ENCODE assay signal across 2 cellular contexts in the genomic region with DNA sequence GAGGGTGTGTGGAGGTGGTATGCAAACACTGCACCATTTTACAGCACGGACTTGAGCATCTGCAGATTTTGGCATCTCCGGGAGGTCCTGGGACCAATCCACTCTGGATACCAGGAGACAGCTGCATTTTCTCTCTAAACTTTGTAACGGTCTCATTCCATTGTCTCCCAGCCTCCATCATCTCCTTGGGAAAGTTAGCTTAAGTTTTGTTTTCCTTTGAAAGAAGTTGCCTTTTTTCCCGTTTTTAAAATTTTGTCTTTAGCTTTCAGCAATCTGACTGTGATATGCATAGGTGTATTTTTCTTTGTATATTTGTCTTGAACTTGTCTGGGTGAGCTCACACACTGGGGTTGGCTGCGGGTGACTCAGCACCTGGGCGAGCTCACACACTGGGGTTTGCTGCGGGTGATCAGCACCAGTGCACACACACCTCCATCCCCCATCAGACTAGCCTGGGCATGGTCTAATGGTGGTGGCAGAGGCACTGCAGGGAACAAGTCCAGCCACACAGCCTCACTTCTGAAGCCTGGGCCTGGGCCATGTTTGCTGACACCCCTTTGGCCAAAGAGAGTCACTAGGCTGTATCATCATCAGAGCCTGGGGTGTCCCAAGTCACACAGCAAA.
A peak's percentile ranks its signal among the peaks of the same experiment; 100 is the strongest.
TF ChIP-seq lines count a peak whose summit lies in the region.

No MANE protein-coding gene starts in this region.

TF ChIP-seq in IMR-90, 13 proteins besides CTCF, POLR2A, EP300 and RAD21:
- TF ChIP-seq NFE2L2 (IDR thresholded peaks at IDR 0.05; ENCODE audit: low read depth, low read length) (0 out of 2 replicates have a peak, but pooled peaks have one; percentile 8), CEBPB (IDR thresholded peaks at IDR 0.05; ENCODE audit: low read depth, low read length) (no peak)

TF ChIP-seq in K562, 482 proteins besides CTCF, POLR2A, EP300 and RAD21:
- no peak for TF ChIP-seq CBFA2T2 (conservative IDR thresholded peaks at IDR 0.05)
- peak in 1 of 2 experiments; percentile 63; a peak in 1 of 4 replicates for TF ChIP-seq TRIM24 (IDR thresholded peaks at IDR 0.05)
- peak; percentile 85 for TF ChIP-seq TRIM28 (IDR thresholded peaks at IDR 0.05)
- TF ChIP-seq FOXM1 (IDR thresholded peaks at IDR 0.05; ENCODE audit: low read depth) = peak; percentile 47; the same call in 1 of the 2 replicates
- no peak for TF ChIP-seq FOXM1 (CRISPR knock-in tag; IDR thresholded peaks at IDR 0.05; ENCODE audit: low read depth)
- no peak for TF ChIP-seq MEF2A (IDR thresholded peaks at IDR 0.05; ENCODE audit: control insufficient read depth, low read depth, low read length)
- no peak for TF ChIP-seq ZNF12 (CRISPR knock-in tag; IDR thresholded peaks at IDR 0.05)
- peak; percentile 29; the same call in 1 of the 2 replicates for TF ChIP-seq MAFG (tag; conservative IDR thresholded peaks at IDR 0.05)
- TF ChIP-seq GATAD2B (IDR thresholded peaks at IDR 0.05; ENCODE audit: borderline replicate concordance) = no peak
- TF ChIP-seq, protein P1, sequence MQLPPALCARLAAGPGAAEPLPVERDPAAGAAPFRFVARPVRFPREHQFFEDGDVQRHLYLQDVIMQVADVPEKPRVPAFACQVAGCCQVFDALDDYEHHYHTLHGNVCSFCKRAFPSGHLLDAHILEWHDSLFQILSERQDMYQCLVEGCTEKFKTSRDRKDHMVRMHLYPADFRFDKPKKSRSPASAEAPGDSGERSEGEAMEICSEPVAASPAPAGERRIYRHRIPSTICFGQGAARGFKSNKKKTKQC (CRISPR knock-in tag; IDR thresholded peaks at IDR 0.05) = no peak; the same call in 1 of the 2 replicates
- 0 out of 2 replicates have a peak, but pooled peaks have one; percentile 27 for TF ChIP-seq NFE2 (IDR thresholded peaks at IDR 0.05; ENCODE audit: low read depth)
- TF ChIP-seq MED1 (CRISPR knock-in tag; IDR thresholded peaks at IDR 0.05; ENCODE audit: borderline replicate concordance) = no peak
- TF ChIP-seq CBX3 (IDR thresholded peaks at IDR 0.05; ENCODE audit: borderline replicate concordance in 1 of 2, low read length in 2 of 2) = peak in 1 of 2 experiments; percentile 91; a peak in 2 of 3 replicates
